In genomic region chr12:61676520-61676919, GRCh38 we compare ENCODE assay signal across 29 cellular contexts.
"Had no signal": no experiment of that assay in that cellular context is flagged by ENCODE, and none has a peak within 500 bp of the region (broad histone marks: within the 10 kb centered on the region; RNA-seq: fewer than 3 reads in every experiment).

No MANE protein-coding gene starts in this region.

- H3K27me3 ChIP-seq: brain microvascular endothelial cell, MG63 had no signal

- H3K27ac Mint-ChIP-seq: activated CD4-positive, alpha-beta memory T cell treated with anti-CD3 and anti-CD28 coated beads, Interleukin-2, amount 10 ng/mL, durations not matched to agents 7 days and 5 days; activated CD4-positive, alpha-beta T cell treated with anti-CD3 and anti-CD28 coated beads for 36 hours; activated naive CD4-positive, alpha-beta T cell treated with anti-CD3 and anti-CD28 coated beads for 36 hours; activated naive CD8-positive, alpha-beta T cell; activated T-helper 17 cell treated with anti-CD3 and anti-CD28 coated beads, Interleukin-2, amount 50 U/mL, for 72 hours had no signal

- H3K4me3 ChIP-seq: MG63, SK-N-MC had no signal

- H3K4me1 Mint-ChIP-seq: activated CD4-positive, alpha-beta memory T cell treated with anti-CD3 and anti-CD28 coated beads, Interleukin-2, amount 10 ng/mL, durations not matched to agents 7 days and 5 days; activated CD4-positive, alpha-beta T cell treated with anti-CD3 and anti-CD28 coated beads for 36 hours; activated T-helper 17 cell treated with anti-CD3 and anti-CD28 coated beads, Interleukin-2, amount 50 U/mL, for 72 hours had no signal

- ATAC-seq: activated CD4-positive, alpha-beta T cell treated with anti-CD3 and anti-CD28 coated beads for 36 hours; activated T-helper 17 cell treated with anti-CD3 and anti-CD28 coated beads, Interleukin-2, amount 50 U/mL, for 72 hours; Right ventricle myocardium inferior had no signal

- DNase-seq: activated CD4-positive, alpha-beta memory T cell treated with anti-CD3 and anti-CD28 coated beads, Interleukin-2, amount 10 ng/mL, durations not matched to agents 7 days and 5 days; activated CD4-positive, alpha-beta T cell treated with anti-CD3 and anti-CD28 coated beads for 36 hours; activated CD4-positive, alpha-beta T cell treated with anti-CD3 and anti-CD28 coated beads, Interleukin-2, amount 50 U/mL, for 1 hour; activated gamma-delta T cell; activated naive CD4-positive, alpha-beta T cell treated with anti-CD3 and anti-CD28 coated beads for 36 hours; activated T-cell treated with anti-CD3 and anti-CD28 coated beads for 4 hours; activated T-cell treated with anti-CD3 and anti-CD28 coated beads, Interleukin-2, amount 50 U/mL, for 48 hours; amygdala; brain microvascular endothelial cell; caudate nucleus; MG63; MV-4-11; NCI-H1092 treated with DMSO at 0.1 percent for 48 hours; NCI-H1417 treated with DMSO at 0.1 percent for 48 hours; NCI-H1694; NCI-H2029; NCI-H2107; NCI-H345; NCI-H510A treated with DMSO at 0.1 percent for 48 hours; NCI-H69; NK-92 treated with Interleukin-12 subunit alpha and Interleukin-12 subunit beta, amount 100 ng/mL, for 24 hours; T-helper 1 cell had no signal

- FAIRE-seq: astrocyte had no signal

- H3K27ac ChIP-seq: brain microvascular endothelial cell, KMS-11, SK-N-MC, VCaP had no signal

- H3K9ac ChIP-seq: KMS-11 had no signal

- H3K27me3 Mint-ChIP-seq: activated CD4-positive, alpha-beta memory T cell treated with anti-CD3 and anti-CD28 coated beads, Interleukin-2, amount 10 ng/mL, durations not matched to agents 7 days and 5 days; activated CD4-positive, alpha-beta T cell treated with anti-CD3 and anti-CD28 coated beads for 36 hours; activated T-helper 17 cell treated with anti-CD3 and anti-CD28 coated beads, Interleukin-2, amount 50 U/mL, for 72 hours had no signal

- H3K4me3 Mint-ChIP-seq: activated CD4-positive, alpha-beta memory T cell treated with anti-CD3 and anti-CD28 coated beads, Interleukin-2, amount 10 ng/mL, durations not matched to agents 7 days and 5 days; activated CD4-positive, alpha-beta T cell treated with anti-CD3 and anti-CD28 coated beads for 36 hours; activated naive CD4-positive, alpha-beta T cell treated with anti-CD3 and anti-CD28 coated beads for 36 hours; activated naive CD8-positive, alpha-beta T cell; activated T-helper 17 cell treated with anti-CD3 and anti-CD28 coated beads, Interleukin-2, amount 50 U/mL, for 72 hours had no signal

- H3K36me3 ChIP-seq: brain microvascular endothelial cell, MG63 had no signal

- H3K9me3 ChIP-seq: MG63 had no signal

- H3K4me2 ChIP-seq: KMS-11 had no signal
